8 cellular contexts compared by ENCODE assay signal in genomic region chr20:33730946-33731692, GRCh38. TPM values are rescaled to one million over a fixed set of nuclear protein-coding genes. Genes with fewer than 3 reads are reported as not detected.
DNase-seq lines count a peak whose midpoint lies in the region; ATAC-seq and TF ChIP-seq lines count a peak whose summit lies in the region.

No MANE protein-coding gene starts in this region.

- peak; percentile 4 for ATAC-seq in sciatic nerve
- no peak for ATAC-seq in GM18861 (IDR thresholded peaks at IDR 0.05; ENCODE audit: unreplicated experiment)

- intact Hi-C loops in sciatic nerve (cut with DNase I): loop anchor here (10.0 kb wide), 1 partner anchor 46 kb away; the partner anchor contains the start of gene E2F1

- H3K4me3 ChIP-seq in GM06990 (replicated peaks; ENCODE audit: low read depth, low read length) (peak overlapping the region; percentile 72), WERI-Rb-1 (ENCODE audit: low read depth, low read length) (0 out of 2 replicates have a peak overlapping the region, but pooled peaks have one; percentile 15), fibroblast of villous mesenchyme (ENCODE audit: low read depth, low read length) (peak overlapping the region; percentile 61)

- H3K36me3 ChIP-seq in GM06990 (ENCODE audit: control insufficient read depth, insufficient read depth, low read length): no peaks in the 10 kb centered on the region
- no peaks in the 10 kb centered on the region for H3K36me3 ChIP-seq in WERI-Rb-1

- H3K27me3 ChIP-seq in GM06990 (replicated peaks; ENCODE audit: control insufficient read depth, insufficient read depth, low read length) (no peaks in the 10 kb centered on the region), WERI-Rb-1 (ENCODE audit: insufficient read depth, low read depth, severe bottlenecking) (no peaks in the 10 kb centered on the region)

- TF ChIP-seq CTCF in GM06990 (IDR thresholded peaks at IDR 0.05; ENCODE audit: insufficient read depth, low read length, poor library complexity, severe bottlenecking): no peak
- TF ChIP-seq CTCF in WERI-Rb-1 (IDR thresholded peaks at IDR 0.05; ENCODE audit: low read depth, low read length): no peak
- no peak for TF ChIP-seq CTCF in fibroblast of villous mesenchyme (IDR thresholded peaks at IDR 0.05; ENCODE audit: insufficient read depth, low read depth, low read length)

- peak overlapping the region; percentile 12 for H3K27ac ChIP-seq in WERI-Rb-1

- no peak for DNase-seq in GM06990 (ENCODE audit: extremely low read depth, insufficient read length)
- DNase-seq in WERI-Rb-1: no peak
- no peak for DNase-seq in fibroblast of villous mesenchyme (ENCODE audit: low read depth)
- DNase-seq in sciatic nerve (ENCODE audit: low spot score): no peak
- DNase-seq in COR-L47 (lab: John Stamatoyannopoulos, UW): no peak
- DNase-seq in NCI-H1105 (lab: John Stamatoyannopoulos, UW): no peak
- no peak for DNase-seq in H4 (ENCODE audit: low spot score)

- peaks cover 1% of the 10 kb centered on the region for H3K9me3 ChIP-seq in WERI-Rb-1 (ENCODE audit: severe bottlenecking)

RNA-seq across cellular contexts. Expression of gene ZNF341, which starts 0.7 kb away (rescaled TPM):
- total RNA-seq in fibroblast of villous mesenchyme (0.64 and 1.3 TPM in 2 replicates), sciatic nerve (4.7 TPM)
- total RNA-seq in H4 (2014; rRNA removed; shearing (Covaris generic)): 0.68 and 0.81 TPM in 2 replicates

RNA-seq across cellular contexts. Expression of gene PXMP4, which starts 11.0 kb away (rescaled TPM):
- total RNA-seq in fibroblast of villous mesenchyme (3.9 and 5.2 TPM in 2 replicates), sciatic nerve (9.3 TPM)
- 2.5 TPM in 2 replicates for total RNA-seq in H4 (2014; rRNA removed; shearing (Covaris generic))

RNA-seq across cellular contexts. Expression of gene E2F1, which starts 44.9 kb away (rescaled TPM):
- total RNA-seq in fibroblast of villous mesenchyme: 7.1 and 7.3 TPM in 2 replicates
- 1.4 TPM for total RNA-seq in sciatic nerve
- 15.1 and 17.0 TPM in 2 replicates for total RNA-seq in H4 (2014; rRNA removed; shearing (Covaris generic))

RNA-seq across cellular contexts. Expression of gene NECAB3, which starts 56.9 kb away (rescaled TPM):
- 22.0 and 23.8 TPM in 2 replicates for total RNA-seq in fibroblast of villous mesenchyme
- total RNA-seq in sciatic nerve: 24.1 TPM
- total RNA-seq in H4 (2014; rRNA removed; shearing (Covaris generic)): 15.8 and 22.5 TPM in 2 replicates

Comparison
In these comparisons a context has a peak if more than half of its experiments do, and no peak if none do; other contexts are left out.
1. H3K4me3 ChIP-seq: peak in every context shown above with its lines; median percentile 72 in GM06990; 61 in fibroblast of villous mesenchyme; 15 in WERI-Rb-1.